23 cellular contexts compared by ENCODE assay signal in genomic region chr3:33634262-33634661, GRCh38.
DNase-seq lines count a peak whose midpoint lies in the region; ATAC-seq, FAIRE-seq and TF ChIP-seq lines count a peak whose summit lies in the region.
"Had no signal": no experiment of that assay in that cellular context is flagged by ENCODE, and none has a peak within 500 bp of the region (broad histone marks: within the 10 kb centered on the region; RNA-seq: fewer than 3 reads in every experiment).

No MANE protein-coding gene starts in this region.

- TF ChIP-seq CTCF in GM12878 (IDR thresholded peaks at IDR 0.05 in 2 of 3, conservative IDR thresholded peaks at IDR 0.05 in 1 of 3; ENCODE audit: control insufficient read depth in 2 of 3, extremely low read depth in 1 of 3, insufficient read depth in 1 of 3, low read depth in 3 of 3, low read length in 3 of 3) (no peak), K562 (IDR thresholded peaks at IDR 0.05 in 2 of 3, conservative IDR thresholded peaks at IDR 0.05 in 1 of 3; ENCODE audit: insufficient read depth in 2 of 3, low read depth in 1 of 3, low read length in 3 of 3) (no peak), heart right ventricle (IDR thresholded peaks at IDR 0.05) (no peak)

- H2AFZ ChIP-seq in GM12878 (ENCODE audit: control insufficient read depth, low read depth, low read length) (no peak overlapping the region), K562 (ENCODE audit: low read depth, low read length) (no peak overlapping the region)

- no peaks in the 10 kb centered on the region for H3K9me1 ChIP-seq in K562 (ENCODE audit: control insufficient read depth, insufficient read depth, low read length)

- intact Hi-C loops in GM12878 (cut with micrococcal nuclease; ENCODE audit: unreplicated experiment) (no loop called here), K562 (cut with micrococcal nuclease) (loop anchor here (10.0 kb wide), 1 partner anchor 499 kb away; no protein-coding TSS in a partner anchor), left colon (cut with DNase I, micrococcal nuclease) (no loop called here), heart right ventricle (cut with DNase I) (loop anchor here in 2 of 10 donors (2.0 to 10.0 kb wide), 2 partner anchors 151 to 153 kb away; no protein-coding TSS in a partner anchor)
- intact Hi-C loops in activated CD4-positive, alpha-beta T cell treated with anti-CD3 and anti-CD28 coated beads for 36 hours (cut with DNase I, micrococcal nuclease) = loop anchor here in 1 of 2 experiments (5.0 kb wide), 1 partner anchor 502 kb away; no protein-coding TSS in a partner anchor

- H3K4me1 Mint-ChIP-seq in activated CD4-positive, alpha-beta T cell treated with anti-CD3 and anti-CD28 coated beads for 36 hours = no peaks in the 10 kb centered on the region
- H3K4me1 Mint-ChIP-seq: CD4-positive, alpha-beta memory T cell had no signal

- TF ChIP-seq POLR2A in GM12878 (IDR thresholded peaks at IDR 0.05; ENCODE audit: low read depth, low read length) = no peak
- TF ChIP-seq POLR2A in K562 (conservative IDR thresholded peaks at IDR 0.05) = no peak

- H3K27me3 ChIP-seq in GM12878 (replicated peaks in 1 of 2; ENCODE audit: control insufficient read depth in 2 of 2, insufficient read depth in 2 of 2, low read length in 1 of 2) = no peaks in the 10 kb centered on the region
- H3K27me3 ChIP-seq in K562 (ENCODE audit: control insufficient read depth in 2 of 2, insufficient read depth in 2 of 2, low read length in 2 of 2) = no peaks in the 10 kb centered on the region
- no peaks in the 10 kb centered on the region for H3K27me3 ChIP-seq in small intestine (ENCODE audit: control insufficient read depth in 2 of 2, insufficient read depth in 2 of 2, low read length in 2 of 2)
- no peaks in the 10 kb centered on the region for H3K27me3 ChIP-seq in heart right ventricle
- H3K27me3 ChIP-seq: BE2C, BLaER1 had no signal

- in situ Hi-C loops in GM12878 (cut with MboI) (no loop called here), K562 (cut with MboI) (no loop called here)

- no peak for FAIRE-seq in GM12878 (lab: Jason Lieb, UNC)
- FAIRE-seq in K562 (lab: Jason Lieb, UNC) = no peak
- FAIRE-seq in small intestine (lab: Jason Lieb, UNC) = no peak
- FAIRE-seq: A204.1, G401.6, GM12892 had no signal

- no peaks in the 10 kb centered on the region for H4K20me1 ChIP-seq in GM12878 (ENCODE audit: control insufficient read depth, insufficient read depth)
- 0 out of 2 replicates have a peak, but pooled peaks cover 5% of the 10 kb centered on the region for H4K20me1 ChIP-seq in K562 (replicated peaks; ENCODE audit: control insufficient read depth, insufficient read depth, low read length)
- H4K20me1 ChIP-seq: BLaER1 had no signal

- no TSS peak for BruUV-seq in GM12878 (replicated peaks; lab: Mats Ljungman, UMichigan)
- BruUV-seq in K562 (replicated peaks; lab: Mats Ljungman, UMichigan) = no TSS peak

- no peaks in the 10 kb centered on the region for H3K9me3 ChIP-seq in GM12878 (replicated peaks; ENCODE audit: control insufficient read depth, insufficient read depth, low read length)
- H3K9me3 ChIP-seq in K562 (replicated peaks; ENCODE audit: control insufficient read depth, insufficient read depth, low read depth, low read length) = no peaks in the 10 kb centered on the region
- no peaks in the 10 kb centered on the region for H3K9me3 ChIP-seq in small intestine (ENCODE audit: control insufficient read depth, low read depth)
- no peaks in the 10 kb centered on the region for H3K9me3 ChIP-seq in heart right ventricle
- H3K9me3 ChIP-seq: BE2C, BLaER1 had no signal

- CTCF ChIA-PET in GM12878 (lab: Yijun Ruan, JAX) (interaction anchor here (0.7 to 6.9 kb wide), 7 partner anchors 11 to 154 kb away, joined by 3 to 55 read pairs (median 4); no protein-coding TSS in a partner anchor), K562 (lab: Yijun Ruan, JAX; ENCODE audit: low intra/inter-chr PET ratio) (interaction anchor here (3.2 kb wide), 1 partner anchor 82 kb away, joined by 13 read pairs; no protein-coding TSS in a partner anchor)
- CTCF ChIA-PET in activated CD4-positive, alpha-beta T cell treated with anti-CD3 and anti-CD28 coated beads for 36 hours (lab: Charles Lee) = interaction anchor here (0.8 to 1.7 kb wide), 5 partner anchors 10 to 153 kb away, joined by 3 to 17 read pairs (median 4); no protein-coding TSS in a partner anchor

- no peaks in the 10 kb centered on the region for H3K9me3 Mint-ChIP-seq in activated CD4-positive, alpha-beta T cell treated with anti-CD3 and anti-CD28 coated beads for 36 hours (ENCODE audit: low read depth)
- H3K9me3 Mint-ChIP-seq: CD14-positive monocyte; CD4-positive, alpha-beta memory T cell; CD4-positive, CD25-positive, alpha-beta regulatory T cell; CD8-positive, alpha-beta memory T cell had no signal

- SMC1A ChIA-PET in GM12878 (lab: Charles Lee; ENCODE audit: uncharacterized antibody, unreplicated experiment) = interaction anchor here (1.6 kb wide), 1 partner anchor 153 kb away, joined by 4 read pairs; no protein-coding TSS in a partner anchor

- H3K4me3 ChIP-seq in GM12878 = no peak overlapping the region
- H3K4me3 ChIP-seq in K562 = no peak overlapping the region
- H3K4me3 ChIP-seq in small intestine (ENCODE audit: low read depth in 1 of 2, low read length in 2 of 2) = no peak overlapping the region
- H3K4me3 ChIP-seq in heart right ventricle = no peak overlapping the region
- H3K4me3 ChIP-seq: BLaER1 had no signal

- no peak for TF ChIP-seq EP300 in GM12878 (IDR thresholded peaks at IDR 0.05; ENCODE audit: borderline replicate concordance in 1 of 2, control insufficient read depth in 1 of 2, low read depth in 2 of 2, low read length in 2 of 2)
- TF ChIP-seq EP300 in K562 (IDR thresholded peaks at IDR 0.05; ENCODE audit: low read length) = no peak

- no peaks in the 10 kb centered on the region; a peak in 1 of 4 replicates for H3K36me3 ChIP-seq in GM12878 (ENCODE audit: control insufficient read depth in 2 of 2, insufficient read depth in 2 of 2, low read length in 1 of 2)
- H3K36me3 ChIP-seq in K562 (ENCODE audit: control insufficient read depth, insufficient read depth, low read length) = peaks cover 33% of the 10 kb centered on the region; the same call in 2 of the 3 replicates
- no peaks in the 10 kb centered on the region for H3K36me3 ChIP-seq in small intestine (ENCODE audit: control insufficient read depth in 2 of 2, insufficient read depth in 2 of 2, low read length in 2 of 2)
- H3K36me3 ChIP-seq in heart right ventricle = peaks cover 0 to 67% (median 4%) of the 10 kb centered on the region in 9 donors
- H3K36me3 ChIP-seq: BE2C had no signal

- H3K4me3 Mint-ChIP-seq in activated CD4-positive, alpha-beta T cell treated with anti-CD3 and anti-CD28 coated beads for 36 hours = no peak overlapping the region
- H3K4me3 Mint-ChIP-seq: CD14-positive monocyte; CD4-positive, alpha-beta memory T cell; CD4-positive, CD25-positive, alpha-beta regulatory T cell; CD8-positive, alpha-beta memory T cell had no signal

- no peak for ATAC-seq in GM12878
- no peak; the same call in 2 of the 3 replicates for ATAC-seq in K562
- ATAC-seq in left colon = peak; percentile 35
- no peak for ATAC-seq in HG03097 (IDR thresholded peaks at IDR 0.05; ENCODE audit: low FRiP score, unreplicated experiment)
- ATAC-seq in activated CD4-positive, alpha-beta T cell treated with anti-CD3 and anti-CD28 coated beads for 36 hours = no peak
- no peak for ATAC-seq in heart right ventricle

- POLR2A ChIA-PET in GM12878 (lab: Charles Lee) = no interaction called here
- POLR2A ChIA-PET in K562 (lab: Yijun Ruan, JAX) = no interaction called here
- POLR2A ChIA-PET in activated CD4-positive, alpha-beta T cell treated with anti-CD3 and anti-CD28 coated beads for 36 hours (lab: Charles Lee) = no interaction called here

- H3K27ac Mint-ChIP-seq in activated CD4-positive, alpha-beta T cell treated with anti-CD3 and anti-CD28 coated beads for 36 hours = no peak overlapping the region
- H3K27ac Mint-ChIP-seq: CD14-positive monocyte; CD4-positive, CD25-positive, alpha-beta regulatory T cell; CD8-positive, alpha-beta memory T cell had no signal

- RAD21 ChIA-PET in GM12878 (lab: Charles Lee; ENCODE audit: unreplicated experiment) = interaction anchor here (1.7 kb wide), 1 partner anchor 153 kb away, joined by 5 read pairs; no protein-coding TSS in a partner anchor

- no peak overlapping the region for H3K27ac ChIP-seq in GM12878 (ENCODE audit: control insufficient read depth, insufficient read depth)
- no peak overlapping the region for H3K27ac ChIP-seq in K562 (ENCODE audit: extremely low read depth, low read depth, low read length)
- no peak overlapping the region for H3K27ac ChIP-seq in small intestine (ENCODE audit: low read depth in 1 of 2, low read length in 1 of 2)
- H3K27ac ChIP-seq in heart right ventricle = no peak overlapping the region
- H3K27ac ChIP-seq: BLaER1 had no signal

- H3K27me3 Mint-ChIP-seq in activated CD4-positive, alpha-beta T cell treated with anti-CD3 and anti-CD28 coated beads for 36 hours = no peaks in the 10 kb centered on the region
- H3K27me3 Mint-ChIP-seq: CD4-positive, alpha-beta memory T cell; CD4-positive, CD25-positive, alpha-beta regulatory T cell; CD8-positive, alpha-beta memory T cell had no signal

- H3K9ac ChIP-seq in GM12878 (ENCODE audit: control insufficient read depth, insufficient read depth, low read length) (no peak overlapping the region), K562 (ENCODE audit: insufficient read depth in 1 of 2, low read depth in 2 of 2, low read length in 2 of 2) (no peak overlapping the region)
- H3K9ac ChIP-seq: BLaER1 had no signal

- H3K4me2 ChIP-seq in GM12878 (ENCODE audit: control insufficient read depth, insufficient read depth) = no peak overlapping the region
- no peak overlapping the region for H3K4me2 ChIP-seq in K562 (ENCODE audit: insufficient read depth, low read length)
- H3K4me2 ChIP-seq: BLaER1 had no signal

- H3K79me2 ChIP-seq in GM12878 (ENCODE audit: control insufficient read depth, insufficient read depth, low read length) = no peaks in the 10 kb centered on the region
- H3K79me2 ChIP-seq in K562 (ENCODE audit: control insufficient read depth, insufficient read depth, low read length) = no peaks in the 10 kb centered on the region

- 68% methylated on average over 3 of the region's 3 CpGs for WGBS in GM12878 (ENCODE audit: insufficient coverage, insufficient replicate concordance, low lambda C conversion rate, missing lambda C conversion rate)
- WGBS in K562 (ENCODE audit: insufficient coverage, low coverage, missing lambda C conversion rate) = 51% methylated on average over 3 of the region's 3 CpGs
- 64 to 73% (median 64%) methylated on average over 3 of the region's 3 CpGs for WGBS in small intestine, 3 donors
- WGBS in heart right ventricle, 2 donors = 86 to 90% methylated on average over 3 of the region's 3 CpGs

- peaks cover 3% of the 10 kb centered on the region for H3K36me3 Mint-ChIP-seq in activated CD4-positive, alpha-beta T cell treated with anti-CD3 and anti-CD28 coated beads for 36 hours (ENCODE audit: low read depth)

- no peak for TF ChIP-seq RAD21 in GM12878 (IDR thresholded peaks at IDR 0.05; ENCODE audit: insufficient read depth, low read depth, low read length)
- no peak for TF ChIP-seq RAD21 in K562 (CRISPR knock-in tag; conservative IDR thresholded peaks at IDR 0.05 in 1 of 2, IDR thresholded peaks at IDR 0.05 in 1 of 2)

- H3K4me1 ChIP-seq in GM12878 (ENCODE audit: control insufficient read depth, insufficient read depth, low read length) (no peaks in the 10 kb centered on the region), K562 (replicated peaks in 1 of 2; ENCODE audit: control insufficient read depth in 2 of 2, insufficient read depth in 2 of 2, low read length in 2 of 2) (no peaks in the 10 kb centered on the region), small intestine (ENCODE audit: control insufficient read depth in 2 of 2, insufficient read depth in 1 of 2, low read depth in 1 of 2, low read length in 1 of 2) (no peaks in the 10 kb centered on the region), heart right ventricle (no peaks in the 10 kb centered on the region)
- H3K4me1 ChIP-seq: BE2C, BLaER1 had no signal

- DNase-seq in GM12878 (ENCODE audit: low read depth, low spot score) = no peak
- DNase-seq in K562 (ENCODE audit: extremely low read depth in 1 of 4, low spot score in 3 of 4) = peak in 1 of 4 experiments; percentile 12
- DNase-seq in left colon = no peak
- peak; percentile 11 for DNase-seq in small intestine
- no peak for DNase-seq in activated CD4-positive, alpha-beta T cell treated with anti-CD3 and anti-CD28 coated beads for 36 hours
- no peak for DNase-seq in activated CD8-positive, alpha-beta memory T cell treated with anti-CD3 and anti-CD28 coated beads, Interleukin-2, amount 50 U/mL, for 48 hours
- DNase-seq in heart right ventricle = no peak
- DNase-seq: 8988T; ACHN; BE2C; C1 segment of cervical spinal cord; CD4-positive, alpha-beta memory T cell; CD4-positive, CD25-positive, alpha-beta regulatory T cell; CD8-positive, alpha-beta memory T cell; COR-L47; DMS79 treated with DMSO at 0.1 percent for 48 hours; GF-D8 had no signal

Comparison
In these comparisons a context has a peak if more than half of its experiments do, and no peak if none do; other contexts are left out.
1. Of the 99 proteins assayed by ChIP-seq in both K562 and GM12878: peak only in K562: none; only in GM12878: none; in both: ZBTB40; in neither: 98.